ENCODE assay signal across 20 cellular contexts in the genomic region with DNA sequence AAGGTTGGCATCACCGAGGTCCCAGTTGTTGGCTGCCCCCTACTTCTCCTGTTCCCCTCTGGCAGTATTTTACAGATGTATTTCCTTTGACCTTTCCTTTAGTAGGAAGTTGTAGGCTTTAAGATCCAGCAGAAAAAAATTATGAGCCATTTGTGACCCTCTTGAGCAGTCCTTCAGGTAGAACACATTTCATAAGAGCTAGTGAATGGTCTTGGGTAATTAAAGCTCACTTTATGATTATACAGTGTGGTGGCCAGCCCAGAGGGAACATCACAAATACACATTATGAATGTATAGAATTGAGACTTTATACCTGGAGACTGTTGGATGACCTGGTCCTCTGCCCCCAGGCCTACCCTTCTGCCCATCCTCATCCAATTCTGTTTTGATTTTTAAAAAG.
"Had no signal": no experiment of that assay in that cellular context is flagged by ENCODE, and none has a peak within 500 bp of the region (broad histone marks: within the 10 kb centered on the region; RNA-seq: fewer than 3 reads in every experiment).

No MANE protein-coding gene starts in this region.

- H3K27ac Mint-ChIP-seq: activated naive CD8-positive, alpha-beta T cell treated with anti-CD3 and anti-CD28 coated beads for 36 hours; activated T-cell treated with anti-CD3 and anti-CD28 coated beads, Interleukin-2, amount 50 U/mL, for 24 hours; activated T-helper 2 cell treated with anti-CD3 and anti-CD28 coated beads, Interferon-gamma antibody, Interleukin-2, Interleukin-4, amounts not matched to agents 10 μg/mL and 5 μg/mL and 100 μg/mL, durations not matched to agents 14 hours and 24 hours and 36 hours; stimulated activated naive CD8-positive, alpha-beta T cell treated with anti-CD3 and anti-CD28 coated beads, Interleukin-15, Interleukin-2, amounts not matched to agents 100 ng/mL and 50 ng/mL, for 24 hours had no signal

- ATAC-seq: left lobe of liver, right lobe of liver had no signal

- H3K9me3 Mint-ChIP-seq: activated naive CD8-positive, alpha-beta T cell treated with anti-CD3 and anti-CD28 coated beads for 36 hours; activated T-cell treated with anti-CD3 and anti-CD28 coated beads, Interleukin-2, amount 50 U/mL, for 24 hours; activated T-helper 2 cell treated with anti-CD3 and anti-CD28 coated beads, Interferon-gamma antibody, Interleukin-2, Interleukin-4, amounts not matched to agents 10 μg/mL and 5 μg/mL and 100 μg/mL, durations not matched to agents 14 hours and 24 hours and 36 hours; stimulated activated naive CD8-positive, alpha-beta T cell treated with anti-CD3 and anti-CD28 coated beads, Interleukin-15, Interleukin-2, amounts not matched to agents 100 ng/mL and 50 ng/mL, for 24 hours had no signal

- DNase-seq: activated CD4-positive, alpha-beta T cell treated with anti-CD3 and anti-CD28 coated beads for 1 hour; activated CD8-positive, alpha-beta memory T cell treated with anti-CD3 and anti-CD28 coated beads for 24 hours; activated CD8-positive, alpha-beta memory T cell treated with anti-CD3 and anti-CD28 coated beads, Interleukin-2, amount 50 U/mL, for 4 hours; activated naive CD4-positive, alpha-beta T cell treated with Interleukin-2 at 50 U/mL for 16 hours; activated naive CD8-positive, alpha-beta T cell treated with anti-CD3 and anti-CD28 coated beads for 36 hours; activated T-cell treated with anti-CD3 and anti-CD28 coated beads, Interleukin-2, amount 50 U/mL, for 24 hours; amygdala; kidney; nucleus accumbens; posterior cingulate gyrus; right lobe of liver; stimulated activated CD4-positive, alpha-beta T cell treated with anti-CD3 and anti-CD28 coated beads, Interleukin-1b, Interleukin-23, amount 100 ng/mL, for 48 hours; substantia nigra; T-helper 1 cell; T-helper 9 cell had no signal

- H3K36me3 ChIP-seq: right lobe of liver, tibial nerve had no signal

- H3K27me3 Mint-ChIP-seq: activated naive CD8-positive, alpha-beta T cell treated with anti-CD3 and anti-CD28 coated beads for 36 hours; activated T-cell treated with anti-CD3 and anti-CD28 coated beads, Interleukin-2, amount 50 U/mL, for 24 hours; stimulated activated naive CD8-positive, alpha-beta T cell treated with anti-CD3 and anti-CD28 coated beads, Interleukin-15, Interleukin-2, amounts not matched to agents 100 ng/mL and 50 ng/mL, for 24 hours had no signal

- H3K4me3 Mint-ChIP-seq: activated naive CD8-positive, alpha-beta T cell treated with anti-CD3 and anti-CD28 coated beads for 36 hours; activated T-cell treated with anti-CD3 and anti-CD28 coated beads, Interleukin-2, amount 50 U/mL, for 24 hours; stimulated activated naive CD8-positive, alpha-beta T cell treated with anti-CD3 and anti-CD28 coated beads, Interleukin-15, Interleukin-2, amounts not matched to agents 100 ng/mL and 50 ng/mL, for 24 hours had no signal

- H3K9me3 ChIP-seq: right lobe of liver, tibial nerve had no signal

- H3K27me3 ChIP-seq: right lobe of liver, tibial nerve had no signal

- H3K27ac ChIP-seq: right lobe of liver, skin epidermis, tibial nerve had no signal

- H3K4me3 ChIP-seq: right lobe of liver, skin epidermis, tibial nerve had no signal
